32 cellular contexts compared by ENCODE assay signal in the genomic region with DNA sequence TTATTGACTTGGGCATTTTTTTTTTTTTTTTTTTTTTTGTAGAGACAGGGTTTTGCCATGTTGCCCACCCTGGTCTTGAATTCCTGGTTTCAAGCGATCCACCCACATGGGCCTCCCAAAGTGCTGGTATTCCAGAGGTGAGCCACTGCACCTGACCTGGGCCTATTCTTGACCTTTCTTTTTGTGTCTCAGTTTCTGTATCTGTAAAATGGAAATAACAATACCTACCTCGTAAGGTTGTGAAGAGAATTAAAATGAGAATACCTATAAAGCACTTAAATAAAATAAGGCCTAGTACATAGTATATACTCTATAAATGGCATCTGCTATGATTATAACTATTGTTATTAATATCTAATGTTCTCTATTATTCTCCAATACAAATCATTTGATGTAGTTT.
"Had no signal": no experiment of that assay in that cellular context is flagged by ENCODE, and none has a peak within 500 bp of the region (broad histone marks: within the 10 kb centered on the region; RNA-seq: fewer than 3 reads in every experiment).

No MANE protein-coding gene starts in this region.

- DNase-seq: naive thymus-derived CD8-positive, alpha-beta T cell; nephron progenitor cell; nucleus accumbens; posterior cingulate gyrus; psoas muscle; right cardiac atrium; spleen; stimulated activated CD4-positive, alpha-beta T cell treated with anti-CD3 and anti-CD28 coated beads, Interleukin-12 subunit alpha, Interleukin-12 subunit beta, amount 100 ng/mL, for 4 hours; stimulated activated CD4-positive, alpha-beta T cell treated with anti-CD3 and anti-CD28 coated beads, Interleukin-1b, Interleukin-23, amount 100 ng/mL, for 48 hours; stimulated activated CD4-positive, alpha-beta T cell treated with anti-CD3 and anti-CD28 coated beads, Interleukin-4, amount 100 ng/mL, for 1 hour; stimulated activated CD4-positive, alpha-beta T cell treated with anti-CD3 and anti-CD28 coated beads, Interleukin-4, amount 100 ng/mL, for 4 hours; stimulated activated CD8-positive, alpha-beta memory T cell treated with anti-CD3 and anti-CD28 coated beads, Interleukin-4, amount 100 ng/mL, for 48 hours; stimulated activated naive CD4-positive, alpha-beta T cell; stimulated activated naive CD8-positive, alpha-beta T cell treated with anti-CD3 and anti-CD28 coated beads, Interleukin-15, amount 100 ng/mL, for 72 hours; stimulated activated naive CD8-positive, alpha-beta T cell treated with anti-CD3 and anti-CD28 coated beads, Interleukin-15, Interleukin-2, amounts not matched to agents 100 U/mL and 50 U/mL, for 24 hours; substantia nigra; testis; tibial artery; transverse colon; upper lobe of left lung had no signal

- FAIRE-seq: urothelium cell line had no signal

- H3K27me3 ChIP-seq: neutrophil, spleen, suprapubic skin, testis, tibial artery, transverse colon, upper lobe of left lung, vagina had no signal

- H2AFZ ChIP-seq: parathyroid adenoma had no signal

- H3K4me2 ChIP-seq: smooth muscle cell had no signal

- H3K27me3 Mint-ChIP-seq: naive thymus-derived CD8-positive, alpha-beta T cell; natural killer cell treated with Interleukin-12 subunit alpha and Interleukin-12 subunit beta and Interleukin-15 and Interleukin-18, amount 100 ng/mL, for 72 hours; progenitor cell of endocrine pancreas; stimulated activated memory B cell treated with anti-CD40 and anti-IgM and Interleukin-4, amounts not matched to agents 10 μg/mL and 1 μg/mL and 100 μg/mL, for 72 hours; stimulated activated naive CD8-positive, alpha-beta T cell treated with anti-CD3 and anti-CD28 coated beads, Interleukin-15, amount 100 ng/mL, for 72 hours had no signal

- H3K9me3 Mint-ChIP-seq: naive thymus-derived CD8-positive, alpha-beta T cell; natural killer cell treated with Interleukin-12 subunit alpha and Interleukin-12 subunit beta and Interleukin-15 and Interleukin-18, amount 100 ng/mL, for 72 hours; stimulated activated memory B cell treated with anti-CD40 and anti-IgM and Interleukin-4, amounts not matched to agents 10 μg/mL and 1 μg/mL and 100 μg/mL, for 72 hours had no signal

- H3K9ac ChIP-seq: parathyroid adenoma had no signal

- ATAC-seq: naive thymus-derived CD8-positive, alpha-beta T cell; natural killer cell treated with Interleukin-12 subunit alpha and Interleukin-12 subunit beta and Interleukin-15 and Interleukin-18, amount 100 ng/mL, for 72 hours; psoas muscle; right cardiac atrium; sciatic nerve; stimulated activated memory B cell treated with anti-CD40 and anti-IgM and Interleukin-4, amounts not matched to agents 10 μg/mL and 1 μg/mL and 100 μg/mL, for 72 hours; stimulated activated naive CD8-positive, alpha-beta T cell treated with anti-CD3 and anti-CD28 coated beads, Interleukin-15, amount 100 ng/mL, for 72 hours; stimulated activated naive CD8-positive, alpha-beta T cell treated with anti-CD3 and anti-CD28 coated beads, Interleukin-15, Interleukin-2, amounts not matched to agents 100 U/mL and 50 U/mL, for 24 hours had no signal

- H3K27ac ChIP-seq: neutrophil, parathyroid adenoma, psoas muscle, skin epidermis, spleen, suprapubic skin, testis, tibial artery, transverse colon, upper lobe of left lung, vagina had no signal

- H3K4me1 ChIP-seq: parathyroid adenoma had no signal

- H3K27ac Mint-ChIP-seq: natural killer cell treated with Interleukin-12 subunit alpha and Interleukin-12 subunit beta and Interleukin-15 and Interleukin-18, amount 100 ng/mL, for 72 hours; nephron progenitor cell; progenitor cell of endocrine pancreas; stimulated activated memory B cell treated with anti-CD40 and anti-IgM and Interleukin-4, amounts not matched to agents 10 μg/mL and 1 μg/mL and 100 μg/mL, for 72 hours; stimulated activated naive CD8-positive, alpha-beta T cell treated with anti-CD3 and anti-CD28 coated beads, Interleukin-15, amount 100 ng/mL, for 72 hours had no signal

- H3K4me3 Mint-ChIP-seq: naive thymus-derived CD8-positive, alpha-beta T cell; natural killer cell treated with Interleukin-12 subunit alpha and Interleukin-12 subunit beta and Interleukin-15 and Interleukin-18, amount 100 ng/mL, for 72 hours; nephron progenitor cell; neural crest cell; stimulated activated memory B cell treated with anti-CD40 and anti-IgM and Interleukin-4, amounts not matched to agents 10 μg/mL and 1 μg/mL and 100 μg/mL, for 72 hours; stimulated activated naive CD8-positive, alpha-beta T cell treated with anti-CD3 and anti-CD28 coated beads, Interleukin-15, amount 100 ng/mL, for 72 hours had no signal

- H3K36me3 Mint-ChIP-seq: natural killer cell treated with Interleukin-12 subunit alpha and Interleukin-12 subunit beta and Interleukin-15 and Interleukin-18, amount 100 ng/mL, for 72 hours; stimulated activated memory B cell treated with anti-CD40 and anti-IgM and Interleukin-4, amounts not matched to agents 10 μg/mL and 1 μg/mL and 100 μg/mL, for 72 hours had no signal

- H3K9me3 ChIP-seq: neutrophil, psoas muscle, spleen, suprapubic skin, testis, tibial artery, transverse colon, upper lobe of left lung, vagina had no signal

- H3K4me3 ChIP-seq: psoas muscle, skin epidermis, smooth muscle cell, spleen, suprapubic skin, testis, tibial artery, transverse colon, upper lobe of left lung, vagina had no signal

- H3K36me3 ChIP-seq: neutrophil, spleen, suprapubic skin, tibial artery, transverse colon, upper lobe of left lung, vagina had no signal
